ENCODE assay signal across 24 cellular contexts in genomic region chr6:14322841-14323240, GRCh38.
"Had no signal": no experiment of that assay in that cellular context is flagged by ENCODE, and none has a peak within 500 bp of the region (broad histone marks: within the 10 kb centered on the region; RNA-seq: fewer than 3 reads in every experiment).

No MANE protein-coding gene starts in this region.

- DNase-seq: activated B cell treated with CpG ODN at 0.5 μM for 24 hours; activated CD4-positive, alpha-beta memory T cell treated with anti-CD3 and anti-CD28 coated beads for 36 hours; activated CD4-positive, alpha-beta T cell treated with anti-CD3 and anti-CD28 coated beads for 4 hours; activated effector memory CD4-positive, alpha-beta T cell treated with Interleukin-2 at 50 U/mL for 16 hours; aorta; dermis blood vessel endothelial cell; effector memory CD4-positive, alpha-beta T cell; foreskin melanocyte; glutamatergic neuron; kidney glomerular epithelial cell; left ventricle myocardium superior; mammary epithelial cell; midbrain; sigmoid colon; stimulated activated naive B cell treated with anti-CD40 and anti-IgM and Interleukin-4, amounts not matched to agents 10 μg/mL and 1 μg/mL and 100 μg/mL, for 72 hours had no signal

- H3K27ac Mint-ChIP-seq: activated B cell treated with CpG ODN at 0.5 μM for 24 hours; activated CD4-positive, alpha-beta memory T cell treated with anti-CD3 and anti-CD28 coated beads for 36 hours; activated naive CD4-positive, alpha-beta T cell treated with anti-CD3 and anti-CD28 coated beads for 36 hours; activated T-cell treated with anti-CD3 and anti-CD28 coated beads, Interleukin-2, amount 50 U/mL, for 72 hours; stimulated activated naive B cell treated with anti-CD40 and anti-IgM and Interleukin-4, amounts not matched to agents 10 μg/mL and 1 μg/mL and 100 μg/mL, for 72 hours; type B pancreatic cell had no signal

- H3K27me3 ChIP-seq: hepatocyte, sigmoid colon had no signal

- H3K9me3 ChIP-seq: sigmoid colon, thoracic aorta had no signal

- H3K79me2 ChIP-seq: hepatocyte had no signal

- H3K36me3 Mint-ChIP-seq: activated CD4-positive, alpha-beta memory T cell treated with anti-CD3 and anti-CD28 coated beads for 36 hours; brain; type B pancreatic cell had no signal

- H3K4me3 Mint-ChIP-seq: activated B cell treated with CpG ODN at 0.5 μM for 24 hours; activated CD4-positive, alpha-beta memory T cell treated with anti-CD3 and anti-CD28 coated beads for 36 hours; activated naive CD4-positive, alpha-beta T cell treated with anti-CD3 and anti-CD28 coated beads for 36 hours; stimulated activated naive B cell treated with anti-CD40 and anti-IgM and Interleukin-4, amounts not matched to agents 10 μg/mL and 1 μg/mL and 100 μg/mL, for 72 hours; type B pancreatic cell had no signal

- H3K9me3 Mint-ChIP-seq: activated B cell treated with CpG ODN at 0.5 μM for 24 hours; activated CD4-positive, alpha-beta memory T cell treated with anti-CD3 and anti-CD28 coated beads for 36 hours; activated naive CD4-positive, alpha-beta T cell treated with anti-CD3 and anti-CD28 coated beads for 36 hours; activated T-cell treated with anti-CD3 and anti-CD28 coated beads, Interleukin-2, amount 50 U/mL, for 72 hours; stimulated activated naive B cell treated with anti-CD40 and anti-IgM and Interleukin-4, amounts not matched to agents 10 μg/mL and 1 μg/mL and 100 μg/mL, for 72 hours had no signal

- H2AFZ ChIP-seq: hepatocyte had no signal

- H3K4me2 ChIP-seq: hepatocyte, smooth muscle cell had no signal

- H3K4me3 ChIP-seq: hepatocyte, sigmoid colon, smooth muscle cell, thoracic aorta had no signal

- H3K4me1 ChIP-seq: sigmoid colon had no signal

- H3K27me3 Mint-ChIP-seq: activated B cell treated with CpG ODN at 0.5 μM for 24 hours; activated CD4-positive, alpha-beta memory T cell treated with anti-CD3 and anti-CD28 coated beads for 36 hours; progenitor cell of endocrine pancreas; stimulated activated naive B cell treated with anti-CD40 and anti-IgM and Interleukin-4, amounts not matched to agents 10 μg/mL and 1 μg/mL and 100 μg/mL, for 72 hours had no signal

- ATAC-seq: esophagus mucosa; stimulated activated naive B cell treated with anti-CD40 and anti-IgM and Interleukin-4, amounts not matched to agents 10 μg/mL and 1 μg/mL and 100 μg/mL, for 72 hours had no signal

- H3K36me3 ChIP-seq: sigmoid colon, thoracic aorta had no signal
